In genomic region chr1:200213392-200213791, GRCh38 we compare ENCODE assay signal across 34 cellular contexts.
A peak's percentile ranks its signal among the peaks of the same experiment; 100 is the strongest.
DNase-seq lines count a peak whose midpoint lies in the region; ATAC-seq, FAIRE-seq and TF ChIP-seq lines count a peak whose summit lies in the region.
"Had no signal": no experiment of that assay in that cellular context is flagged by ENCODE, and none has a peak within 500 bp of the region (broad histone marks: within the 10 kb centered on the region; RNA-seq: fewer than 3 reads in every experiment).

No MANE protein-coding gene starts in this region.

- POLR2A ChIA-PET in K562 (lab: Yijun Ruan, JAX), result interaction anchor here (0.6 to 5.0 kb wide), 2 partner anchors 9 to 1890 kb away, joined by 4 to 17 read pairs; no protein-coding TSS in a partner anchor

- H3K4me2 ChIP-seq in K562 (ENCODE audit: insufficient read depth, low read length) (no peak overlapping the region), neuronal stem cell (ENCODE audit: insufficient read depth, low read length, poor library complexity, severe bottlenecking) (no peak overlapping the region), osteoblast (ENCODE audit: insufficient read depth, low read length) (no peak overlapping the region)
- H3K4me2 ChIP-seq: A549; BLaER1; BLaER1 treated with 17β-estradiol and CSF1 and Interleukin-3, amounts not matched to agents 10 nM and 100 nM had no signal

- H3K27me3 Mint-ChIP-seq in Calu3 (ENCODE audit: unreplicated experiment), result peaks cover 3% of the 10 kb centered on the region
- H3K27me3 Mint-ChIP-seq: B cell; CD4-positive, alpha-beta memory T cell had no signal

- ATAC-seq in K562, result no peak
- ATAC-seq: A549; CD8-positive, alpha-beta T cell had no signal

- H3K4me3 ChIP-seq in K562 (no peak overlapping the region), neuronal stem cell (ENCODE audit: low read length in 2 of 2) (no peak overlapping the region), testis (peak overlapping the region; percentile 2 to 13), osteoblast (ENCODE audit: insufficient read depth, low read length) (no peak overlapping the region)
- H3K4me3 ChIP-seq: A549; BLaER1; BLaER1 treated with 17β-estradiol and CSF1 and Interleukin-3, amounts not matched to agents 10 nM and 100 nM had no signal

- no peak overlapping the region for H2BK120ac ChIP-seq in neuronal stem cell (ENCODE audit: low read depth, low read length)

- no peak overlapping the region for H3K4ac ChIP-seq in neuronal stem cell (ENCODE audit: low read length)

- no peak overlapping the region for H2AK5ac ChIP-seq in neuronal stem cell (ENCODE audit: low read depth, low read length)

- intact Hi-C loops in K562 (cut with micrococcal nuclease) (no loop called here), testis (cut with DNase I; ENCODE audit: low total_unique reads) (no loop called here), Calu3 (cut with micrococcal nuclease; ENCODE audit: unreplicated experiment) (no loop called here)

- no peaks in the 10 kb centered on the region for H3K36me3 Mint-ChIP-seq in Calu3 (ENCODE audit: insufficient read depth, unreplicated experiment)
- H3K36me3 Mint-ChIP-seq: CD14-positive monocyte; CD4-positive, CD25-positive, alpha-beta regulatory T cell; CD8-positive, alpha-beta T cell had no signal

- TF ChIP-seq EP300 in K562 (IDR thresholded peaks at IDR 0.05; ENCODE audit: low read length), result no peak

- H3K4me1 ChIP-seq in K562 (replicated peaks in 1 of 2; ENCODE audit: control insufficient read depth in 2 of 2, insufficient read depth in 2 of 2, low read length in 2 of 2) (peaks cover 0 to 3% of the 10 kb centered on the region in 2 experiments; a peak in 1 of 5 replicates), neuronal stem cell (ENCODE audit: control insufficient read depth in 2 of 2, insufficient read depth in 1 of 2, low read depth in 1 of 2, low read length in 2 of 2) (no peaks in the 10 kb centered on the region), testis (no peaks in the 10 kb centered on the region), osteoblast (ENCODE audit: insufficient read depth, low read length) (no peaks in the 10 kb centered on the region)
- H3K4me1 ChIP-seq: A549, BE2C, BLaER1, Caco-2 had no signal

- no peak overlapping the region for H3K27ac Mint-ChIP-seq in Calu3 (ENCODE audit: unreplicated experiment)
- H3K27ac Mint-ChIP-seq: B cell; CD4-positive, alpha-beta memory T cell; CD4-positive, alpha-beta T cell; CD4-positive, CD25-positive, alpha-beta regulatory T cell; CD8-positive, alpha-beta memory T cell; CD8-positive, alpha-beta T cell had no signal

- H3K27ac ChIP-seq in K562 (ENCODE audit: extremely low read depth, low read depth, low read length) (no peak overlapping the region), neuronal stem cell (replicated peaks; ENCODE audit: low read length) (no peak overlapping the region), testis (no peak overlapping the region), osteoblast (ENCODE audit: low read depth, low read length) (no peak overlapping the region)
- H3K27ac ChIP-seq: 22Rv1; A549; BLaER1; BLaER1 treated with 17β-estradiol and CSF1 and Interleukin-3, amounts not matched to agents 10 nM and 100 nM; C4-2B had no signal

- no peaks in the 10 kb centered on the region for H3K79me2 ChIP-seq in K562 (ENCODE audit: control insufficient read depth, insufficient read depth, low read length)
- H3K79me2 ChIP-seq in osteoblast (ENCODE audit: insufficient read depth, low read length), result no peaks in the 10 kb centered on the region

- no peak overlapping the region for H2BK15ac ChIP-seq in neuronal stem cell (ENCODE audit: low read length)

- no peak for TF ChIP-seq CTCF in K562 (IDR thresholded peaks at IDR 0.05 in 2 of 3, conservative IDR thresholded peaks at IDR 0.05 in 1 of 3; ENCODE audit: insufficient read depth in 2 of 3, low read depth in 1 of 3, low read length in 3 of 3)
- no peak for TF ChIP-seq CTCF in testis (IDR thresholded peaks at IDR 0.05)
- no peak for TF ChIP-seq CTCF in Calu3 (IDR thresholded peaks at IDR 0.05; ENCODE audit: unreplicated experiment)
- no peak for TF ChIP-seq CTCF in osteoblast (IDR thresholded peaks at IDR 0.05; ENCODE audit: extremely low read depth, low read depth, low read length)
- TF ChIP-seq CTCF in GM13976 (IDR thresholded peaks at IDR 0.05; ENCODE audit: borderline replicate concordance, control extremely low read depth, extremely low read depth, insufficient read depth, missing control alignments), result no peak

- H3K14ac ChIP-seq in neuronal stem cell (ENCODE audit: low read length), result no peak overlapping the region

- TF ChIP-seq POLR2A in K562 (conservative IDR thresholded peaks at IDR 0.05), result no peak
- TF ChIP-seq POLR2A in testis (IDR thresholded peaks at IDR 0.05), result no peak

- no peaks in the 10 kb centered on the region for H3K9me3 Mint-ChIP-seq in Calu3 (ENCODE audit: low read depth, unreplicated experiment)
- H3K9me3 Mint-ChIP-seq: CD4-positive, alpha-beta T cell had no signal

- H3K9me3 ChIP-seq in K562 (replicated peaks; ENCODE audit: control insufficient read depth, insufficient read depth, low read depth, low read length) (no peaks in the 10 kb centered on the region; the same call in 1 of the 2 replicates), neuronal stem cell (replicated peaks in 1 of 2; ENCODE audit: control insufficient read depth in 2 of 2, insufficient read depth in 1 of 2, low read depth in 1 of 2, low read length in 2 of 2) (peaks cover 5 to 15% of the 10 kb centered on the region in 2 donors), testis (no peaks in the 10 kb centered on the region), osteoblast (ENCODE audit: low read depth, low read length) (no peaks in the 10 kb centered on the region)
- H3K9me3 ChIP-seq: A549, BE2C, Caco-2 had no signal

- in situ Hi-C loops in K562 (cut with MboI) (no loop called here), GM13976 (cut with MboI; ENCODE audit: low sequenced_read_pairs, unreplicated experiment) (no loop called here)

- H4K91ac ChIP-seq in neuronal stem cell (ENCODE audit: low read depth, low read length, poor library complexity), result no peak overlapping the region

- peak overlapping the region; percentile 92 for H3K23ac ChIP-seq in neuronal stem cell (ENCODE audit: low read depth, low read length, poor library complexity)

- peak overlapping the region; percentile 32 for H3K18ac ChIP-seq in neuronal stem cell (ENCODE audit: low read length)

- peaks cover 3 to 8% of the 10 kb centered on the region in 2 experiments; a peak in 2 of 5 replicates for H3K27me3 ChIP-seq in K562 (ENCODE audit: control insufficient read depth in 2 of 2, insufficient read depth in 2 of 2, low read length in 2 of 2)
- no peaks in the 10 kb centered on the region for H3K27me3 ChIP-seq in neuronal stem cell (ENCODE audit: control insufficient read depth in 3 of 3, insufficient read depth in 3 of 3, low read depth in 1 of 3, low read length in 3 of 3)
- H3K27me3 ChIP-seq in testis, result no peaks in the 10 kb centered on the region
- H3K27me3 ChIP-seq in osteoblast (ENCODE audit: insufficient read depth, low read length), result no peaks in the 10 kb centered on the region
- H3K27me3 ChIP-seq: BLaER1; BLaER1 treated with 17β-estradiol and CSF1 and Interleukin-3, amounts not matched to agents 10 nM and 100 nM had no signal

- H2BK5ac ChIP-seq in neuronal stem cell (ENCODE audit: low read length), result no peak overlapping the region

- no TSS peak for BruUV-seq in K562 (replicated peaks; lab: Mats Ljungman, UMichigan)
- BruUV-seq in Calu3 (replicated peaks; lab: Mats Ljungman, UMichigan), result no TSS peak

- H2AFZ ChIP-seq in K562 (ENCODE audit: low read depth, low read length) (peak overlapping the region; percentile 33; the same call in 1 of the 2 replicates), neuronal stem cell (ENCODE audit: low read length) (no peak overlapping the region), osteoblast (ENCODE audit: low read length) (no peak overlapping the region)

- no peaks in the 10 kb centered on the region for H3K9me1 ChIP-seq in K562 (ENCODE audit: control insufficient read depth, insufficient read depth, low read length)

- CTCF ChIA-PET in K562 (lab: Yijun Ruan, JAX; ENCODE audit: low intra/inter-chr PET ratio) (no interaction called here), Calu3 (lab: Charles Lee) (no interaction called here)

- H3K4me1 Mint-ChIP-seq in Calu3 (ENCODE audit: low read depth, unreplicated experiment), result no peaks in the 10 kb centered on the region

- no peak overlapping the region for H4K8ac ChIP-seq in neuronal stem cell (ENCODE audit: low read depth, low read length)

- H4K20me1 ChIP-seq in K562 (replicated peaks; ENCODE audit: control insufficient read depth, insufficient read depth, low read length) (no peaks in the 10 kb centered on the region), osteoblast (ENCODE audit: insufficient read depth, low read length) (no peaks in the 10 kb centered on the region)
- H4K20me1 ChIP-seq: BLaER1; BLaER1 treated with 17β-estradiol and CSF1 and Interleukin-3, amounts not matched to agents 10 nM and 100 nM had no signal

- TF ChIP-seq RAD21 in K562 (CRISPR knock-in tag; conservative IDR thresholded peaks at IDR 0.05 in 1 of 2, IDR thresholded peaks at IDR 0.05 in 1 of 2), result no peak

- FAIRE-seq in K562 (lab: Jason Lieb, UNC), result no peak
- FAIRE-seq: A204.1, A549, D721Med had no signal

- H3K36me3 ChIP-seq in K562 (ENCODE audit: control insufficient read depth, insufficient read depth, low read length), result no peaks in the 10 kb centered on the region
- no peaks in the 10 kb centered on the region for H3K36me3 ChIP-seq in neuronal stem cell (replicated peaks in 1 of 2; ENCODE audit: control insufficient read depth in 2 of 2, insufficient read depth in 2 of 2, low read length in 2 of 2)
- no peaks in the 10 kb centered on the region for H3K36me3 ChIP-seq in testis (ENCODE audit: low read depth, missing control alignments)
- no peaks in the 10 kb centered on the region for H3K36me3 ChIP-seq in osteoblast (ENCODE audit: insufficient read depth, low read length)
- H3K36me3 ChIP-seq: BE2C; BLaER1; BLaER1 treated with 17β-estradiol and CSF1 and Interleukin-3, amounts not matched to agents 10 nM and 100 nM had no signal

- H3K4me3 Mint-ChIP-seq in Calu3 (ENCODE audit: low read depth, unreplicated experiment), result no peak overlapping the region
- H3K4me3 Mint-ChIP-seq: B cell; CD14-positive monocyte; CD4-positive, alpha-beta memory T cell; CD4-positive, alpha-beta T cell; CD4-positive, CD25-positive, alpha-beta regulatory T cell; CD8-positive, alpha-beta memory T cell; CD8-positive, alpha-beta T cell had no signal

- H3K79me1 ChIP-seq in neuronal stem cell (ENCODE audit: low read depth, low read length), result no peaks in the 10 kb centered on the region

- H3K9ac ChIP-seq in K562 (ENCODE audit: insufficient read depth in 1 of 2, low read depth in 2 of 2, low read length in 2 of 2) (no peak overlapping the region), neuronal stem cell (ENCODE audit: low read depth, low read length, poor library complexity) (no peak overlapping the region)
- H3K9ac ChIP-seq: BLaER1; BLaER1 treated with 17β-estradiol and CSF1 and Interleukin-3, amounts not matched to agents 10 nM and 100 nM had no signal

- DNase-seq in K562 (ENCODE audit: extremely low read depth in 1 of 4, low spot score in 3 of 4), result no peak
- no peak for DNase-seq in neuronal stem cell (ENCODE audit: low spot score)
- DNase-seq in testis, result no peak
- no peak for DNase-seq in Calu3
- DNase-seq in osteoblast (ENCODE audit: insufficient read length, low spot score, missing footprints), result no peak
- no peak for DNase-seq in GM13976 (ENCODE audit: low spot score)
- DNase-seq: 8988T; ACHN; AML-193; BE2C; C1 segment of cervical spinal cord; Caco-2; CD4-positive, alpha-beta memory T cell; CD4-positive, alpha-beta T cell; CD4-positive, CD25-positive, alpha-beta regulatory T cell; CD8-positive, alpha-beta memory T cell; CD8-positive, alpha-beta T cell; COR-L47; DMS 273 treated with DMSO at 0.1 percent for 48 hours; DMS153; DMS53; DMS79; DMS79 treated with DMSO at 0.1 percent for 48 hours; DND-41; EL had no signal

- no peak overlapping the region for H2BK12ac ChIP-seq in neuronal stem cell (ENCODE audit: low read length)

- 68% methylated on average over 23 of the region's 24 CpGs for whole genome bisulfite sequencing in K562 (ENCODE audit: insufficient coverage, low coverage, missing lambda C conversion rate)
- no CpG with 5 or more reads among the region's 24 CpGs for WGBS in neuronal stem cell (ENCODE audit: extremely low coverage in 2 of 2, insufficient read length in 2 of 2, insufficient replicate concordance in 1 of 2), 2 donors
- WGBS in testis, 2 donors, result 58 to 74% methylated on average over 23 to 24 of the region's 24 CpGs

Comparison
In these comparisons a context has a peak if more than half of its experiments do, and no peak if none do; other contexts are left out.
1. H3K4me3 ChIP-seq: peak in testis (2 of 2); none in K562 (single experiment), neuronal stem cell (0 of 2) and osteoblast (single experiment).